ENCODE assay signal across 14 cellular contexts in genomic region chr4:1895971-1896657, GRCh38.
"Had no signal": no experiment of that assay in that cellular context is flagged by ENCODE, and none has a peak within 500 bp of the region (broad histone marks: within the 10 kb centered on the region; RNA-seq: fewer than 3 reads in every experiment).

No MANE protein-coding gene starts in this region.

- H3K4me3 Mint-ChIP-seq: activated naive CD8-positive, alpha-beta T cell treated with anti-CD3 and anti-CD28 coated beads, Interleukin-2, amount 10 ng/mL, durations not matched to agents 7 days and 5 days; endodermal cell had no signal

- H3K4me3 ChIP-seq: left ventricle myocardium inferior, SK-N-MC, spleen, thyroid gland had no signal

- H3K36me3 ChIP-seq: thyroid gland had no signal

- H3K9ac ChIP-seq: parathyroid adenoma had no signal

- DNase-seq: activated naive CD8-positive, alpha-beta T cell treated with anti-CD3 and anti-CD28 coated beads, Interleukin-2, amount 10 ng/mL, durations not matched to agents 7 days and 5 days; amygdala; endodermal cell; foreskin melanocyte; hypothalamus; left ventricle myocardium inferior; spleen; stimulated activated CD4-positive, alpha-beta T cell treated with anti-CD3 and anti-CD28 coated beads, Interleukin-4, amount 100 ng/mL, for 4 hours; stimulated activated naive CD4-positive, alpha-beta T cell treated with Interleukin-2 at 50 U/mL for 16 hours; thyroid gland had no signal

- H3K4me1 ChIP-seq: parathyroid adenoma, thyroid gland had no signal

- H3K9me3 Mint-ChIP-seq: activated naive CD8-positive, alpha-beta T cell treated with anti-CD3 and anti-CD28 coated beads, Interleukin-2, amount 10 ng/mL, durations not matched to agents 7 days and 5 days; endodermal cell had no signal

- H3K27me3 ChIP-seq: spleen, thyroid gland had no signal

- FAIRE-seq: colon had no signal

- H3K27ac ChIP-seq: epithelial cell of prostate, left ventricle myocardium inferior, parathyroid adenoma, spleen, thyroid gland had no signal

- H2AFZ ChIP-seq: parathyroid adenoma had no signal

- H3K9me3 ChIP-seq: left ventricle myocardium inferior, spleen, thyroid gland had no signal
